8 cellular contexts compared by ENCODE assay signal in genomic region chr4:3106339-3107186, GRCh38. TPM values are rescaled to one million over a fixed set of nuclear protein-coding genes. Genes with fewer than 3 reads are reported as not detected.
DNase-seq lines count a peak whose midpoint lies in the region; ATAC-seq and FAIRE-seq lines count a peak whose summit lies in the region.

No MANE protein-coding gene starts in this region.

- H3K4me3 ChIP-seq in CD4-positive, CD25-positive, alpha-beta regulatory T cell (ENCODE audit: low read depth, low read length) = no peak overlapping the region

- H3K36me3 Mint-ChIP-seq in CD4-positive, CD25-positive, alpha-beta regulatory T cell = peaks cover 30% of the 10 kb centered on the region

- no peaks in the 10 kb centered on the region for H3K9me3 ChIP-seq in CD4-positive, CD25-positive, alpha-beta regulatory T cell (ENCODE audit: control insufficient read depth in 2 of 2, low read length in 2 of 2)

- H3K27ac Mint-ChIP-seq in CD4-positive, CD25-positive, alpha-beta regulatory T cell = peak overlapping the region in 1 of 3 donors; percentile 16

- FAIRE-seq in endometrium (lab: Jason Lieb, UNC) = peak; percentile 59

- ATAC-seq in CD4-positive, CD25-positive, alpha-beta regulatory T cell (ENCODE audit: low read depth in 2 of 2) = peak; percentile 99
- ATAC-seq in GM19351 (IDR thresholded peaks at IDR 0.05; ENCODE audit: unreplicated experiment) (peak; percentile 91), HG03457 (IDR thresholded peaks at IDR 0.05; ENCODE audit: unreplicated experiment) (peak; percentile 87)

- H3K27me3 Mint-ChIP-seq in CD4-positive, CD25-positive, alpha-beta regulatory T cell = no peaks in the 10 kb centered on the region

- H3K9me3 Mint-ChIP-seq in CD4-positive, CD25-positive, alpha-beta regulatory T cell = no peaks in the 10 kb centered on the region

- peaks cover 5% of the 10 kb centered on the region for H3K4me1 ChIP-seq in CD4-positive, CD25-positive, alpha-beta regulatory T cell (ENCODE audit: control insufficient read depth, insufficient read depth, low read length, poor library complexity, severe bottlenecking)

- peak overlapping the region; percentile 10 for H3K27ac ChIP-seq in CD4-positive, CD25-positive, alpha-beta regulatory T cell (ENCODE audit: insufficient read depth, low read length, poor library complexity, severe bottlenecking)

- peaks cover 49% of the 10 kb centered on the region for H3K36me3 ChIP-seq in CD4-positive, CD25-positive, alpha-beta regulatory T cell (ENCODE audit: control insufficient read depth, insufficient read depth, low read length)

- peaks cover 0 to 12% (median 8%) of the 10 kb centered on the region in 4 donors for H3K4me1 Mint-ChIP-seq in CD4-positive, CD25-positive, alpha-beta regulatory T cell

- no peaks in the 10 kb centered on the region for H3K27me3 ChIP-seq in CD4-positive, CD25-positive, alpha-beta regulatory T cell (ENCODE audit: control insufficient read depth, insufficient read depth, low read length)

- H3K4me3 Mint-ChIP-seq in CD4-positive, CD25-positive, alpha-beta regulatory T cell = no peak overlapping the region

- DNase-seq in CD4-positive, CD25-positive, alpha-beta regulatory T cell = peak; percentile 68 to 82 (median 69)
- DNase-seq in NOMO-1 treated with dmso at 0.1 percent for 144 hours (lab: John Stamatoyannopoulos, UW; ENCODE audit: unreplicated experiment) (peak; percentile 76), midbrain (lab: John Stamatoyannopoulos, UW) (peak; percentile 84)
- DNase-seq in activated CD8-positive, alpha-beta memory T cell treated with anti-CD3 and anti-CD28 coated beads, Interleukin-2, amount 50 U/mL, for 1 hour (ENCODE audit: extremely low read depth) = peak; percentile 46
- DNase-seq in stimulated activated CD8-positive, alpha-beta memory T cell treated with anti-CD3 and anti-CD28 coated beads, Interleukin-2, amount 100 ng/mL, for 48 hours (ENCODE audit: low read depth in 2 of 2) = peak; percentile 81 to 91

RNA-seq across cellular contexts. Expression of gene HTT, which starts 32.1 kb away (rescaled TPM):
- 101 TPM for total RNA-seq in CD4-positive, CD25-positive, alpha-beta regulatory T cell
- 10 to 100 TPM in 1 of 4 donors, 1 to 10 TPM in 3; 4.8 to 16.0 (median 6.0) TPM for polyA plus RNA-seq in CD4-positive, CD25-positive, alpha-beta regulatory T cell

RNA-seq across cellular contexts. Expression of gene HTT-AS, which starts 32.2 kb away (rescaled TPM):
- total RNA-seq in CD4-positive, CD25-positive, alpha-beta regulatory T cell = not detected
- polyA plus RNA-seq in CD4-positive, CD25-positive, alpha-beta regulatory T cell = not detected
